In the genomic region with DNA sequence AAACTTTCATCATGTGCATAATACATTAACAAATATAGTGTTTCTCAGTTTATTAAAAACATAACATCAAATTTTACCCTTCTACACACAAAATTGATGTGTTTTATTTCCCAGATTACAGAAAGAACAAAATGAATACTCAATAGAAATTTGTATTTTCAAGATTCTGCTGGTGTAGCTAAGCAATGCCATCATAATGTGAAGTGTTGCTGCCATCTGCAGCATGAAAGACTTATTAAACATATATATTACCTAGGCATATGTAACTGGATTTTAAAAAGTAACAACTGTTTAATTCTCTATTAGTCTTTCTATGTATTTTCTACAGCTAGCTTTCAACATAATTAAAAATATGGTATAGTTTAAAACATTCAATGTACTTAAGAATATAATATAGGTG, we compare ENCODE assay signal across 8 cellular contexts. TPM values are rescaled to one million over a fixed set of nuclear protein-coding genes. Genes with fewer than 3 reads are reported as not detected.
DNase-seq lines count a peak whose midpoint lies in the region; ATAC-seq and TF ChIP-seq lines count a peak whose summit lies in the region.

No MANE protein-coding gene starts in this region.

- H3K4me1 ChIP-seq in body of pancreas (peaks cover 4% of the 10 kb centered on the region), right lobe of liver (no peaks in the 10 kb centered on the region)

- peaks cover 0 to 2% (median 0%) of the 10 kb centered on the region in 3 donors for H3K9me3 ChIP-seq in body of pancreas
- no peaks in the 10 kb centered on the region for H3K9me3 ChIP-seq in right lobe of liver

- TF ChIP-seq POLR2A in body of pancreas (IDR thresholded peaks at IDR 0.05), result no peak
- no peak for TF ChIP-seq POLR2A in right lobe of liver (IDR thresholded peaks at IDR 0.05)

- H3K27ac ChIP-seq in body of pancreas, result no peak overlapping the region
- H3K27ac ChIP-seq in right lobe of liver, result no peak overlapping the region

- intact Hi-C loops in body of pancreas (cut with DNase I), result no loop called here
- intact Hi-C loops in right lobe of liver (cut with DNase I), result no loop called here

- ATAC-seq in HG02610 (IDR thresholded peaks at IDR 0.05; ENCODE audit: unreplicated experiment) (peak; percentile 69), body of pancreas (peak; percentile 67), right lobe of liver (peak; percentile 66 to 84 (median 71))

- DNase-seq in A172 (ENCODE audit: low spot score), result peak; percentile 49
- peak; percentile 74 for DNase-seq in DMS 273 (lab: John Stamatoyannopoulos, UW; ENCODE audit: unreplicated experiment)
- peak; percentile 19 for DNase-seq in NCI-H524 treated with DMSO at 0.1 percent for 48 hours (lab: John Stamatoyannopoulos, UW)
- peak; percentile 26 to 59 (median 36) for DNase-seq in body of pancreas
- DNase-seq in right lobe of liver, result no peak
- no peak for DNase-seq in ureter (ENCODE audit: low spot score)
- no peak for DNase-seq in cortex of kidney (lab: John Stamatoyannopoulos, UW)

- no peaks in the 10 kb centered on the region for H3K36me3 ChIP-seq in body of pancreas (replicated peaks in 1 of 2; ENCODE audit: insufficient read depth in 1 of 2, low read depth in 2 of 2)
- H3K36me3 ChIP-seq in right lobe of liver, result no peaks in the 10 kb centered on the region

- H3K27me3 ChIP-seq in body of pancreas (no peaks in the 10 kb centered on the region), right lobe of liver (no peaks in the 10 kb centered on the region)

- TF ChIP-seq CTCF in body of pancreas (IDR thresholded peaks at IDR 0.05) (peak in 5 of 7 experiments; percentile 16 to 57 (median 51)), right lobe of liver (IDR thresholded peaks at IDR 0.05) (peak; percentile 36 to 51 (median 49))

- H3K4me3 ChIP-seq in body of pancreas (no peak overlapping the region), right lobe of liver (no peak overlapping the region)

RNA-seq across cellular contexts. Expression of a gene that starts 27.5 kb away (rescaled TPM):
- not detected in 2 replicates for total RNA-seq in A172 (2014; rRNA removed; shearing (Covaris generic))
- total RNA-seq in body of pancreas (not detected), right lobe of liver (not detected), ureter (not detected)

RNA-seq across cellular contexts. Expression of a gene that starts 33.3 kb away (rescaled TPM):
- 66.0 and 69.2 TPM in 2 replicates for total RNA-seq in A172 (2014; rRNA removed; shearing (Covaris generic))
- total RNA-seq in body of pancreas, result 10 to 100 TPM; 61.7 to 64.9 TPM
- total RNA-seq in right lobe of liver, result 10 to 100 TPM; 15.1 to 83.8 (median 44.9) TPM
- total RNA-seq in ureter, result 136 TPM

Comparison
In these comparisons a context has a peak if more than half of its experiments do, and no peak if none do; other contexts are left out.
1. DNase-seq: peak in A172 (single experiment), DMS 273 (single experiment), NCI-H524 treated with DMSO at 0.1 percent for 48 hours (single experiment) and body of pancreas (4 of 4); none in right lobe of liver (0 of 3), ureter (single experiment) and cortex of kidney (single experiment).
2. Peak in every context shown above with its lines, with median percentiles within 50 percentile points of each other: ATAC-seq.